In the genomic region with DNA sequence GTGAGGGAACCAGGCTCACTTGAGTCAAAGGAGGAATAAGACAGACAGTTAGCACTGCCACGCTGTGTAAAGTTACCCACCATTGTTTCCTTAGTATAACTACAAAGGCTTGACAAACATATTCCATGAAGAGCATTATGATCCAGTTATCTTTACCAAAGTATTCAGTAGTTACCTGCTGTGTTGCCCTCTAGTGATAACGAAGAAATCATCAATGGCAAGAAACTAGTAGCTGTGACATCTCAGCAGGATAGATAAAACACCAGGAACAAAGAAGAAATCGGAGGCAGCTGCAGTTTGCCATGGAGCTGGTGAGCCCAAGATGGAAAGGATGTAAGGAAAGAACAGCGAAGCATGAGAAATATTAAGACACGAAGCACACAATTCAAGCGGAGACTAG, we compare ENCODE assay signal across 26 cellular contexts.
"Had no signal": no experiment of that assay in that cellular context is flagged by ENCODE, and none has a peak within 500 bp of the region (broad histone marks: within the 10 kb centered on the region; RNA-seq: fewer than 3 reads in every experiment).

No MANE protein-coding gene starts in this region.

- H3K4me3 ChIP-seq: colonic mucosa, esophagus squamous epithelium, gastrocnemius medialis, heart right ventricle, left lung, lower lobe of right lung had no signal

- DNase-seq: colonic mucosa; cortex of kidney; effector CD8-positive, alpha-beta T cell; effector memory CD8-positive, alpha-beta T cell; endodermal cell; erythroblast; esophagus squamous epithelium; foreskin fibroblast; foreskin melanocyte; gastrocnemius medialis; glutamatergic neuron; head of caudate nucleus; heart right ventricle; hippocampal formation; left cardiac atrium; left lung; left ventricle myocardium superior; lower lobe of right lung; mesenchymal stem cell; midbrain had no signal

- H3K27ac Mint-ChIP-seq: dendritic cell treated with granulocyte-macrophage colony-stimulating factor and Interleukin-4, amounts not matched to agents 40 ng/mL and 50 ng/mL, for 4 days; effector memory CD8-positive, alpha-beta T cell; endodermal cell had no signal

- H3K4me3 Mint-ChIP-seq: dendritic cell treated with granulocyte-macrophage colony-stimulating factor and Interleukin-4, amounts not matched to agents 40 ng/mL and 50 ng/mL, for 4 days; effector memory CD8-positive, alpha-beta T cell; endodermal cell had no signal

- H3K27me3 Mint-ChIP-seq: dendritic cell treated with granulocyte-macrophage colony-stimulating factor and Interleukin-4, amounts not matched to agents 40 ng/mL and 50 ng/mL, for 4 days; effector memory CD8-positive, alpha-beta T cell had no signal

- H3K27ac ChIP-seq: colonic mucosa, epithelial cell of prostate, esophagus squamous epithelium, gastrocnemius medialis, heart right ventricle, left lung, lower lobe of right lung had no signal

- H3K27me3 ChIP-seq: colonic mucosa, esophagus squamous epithelium, gastrocnemius medialis, heart right ventricle, left lung had no signal

- H3K9me3 ChIP-seq: colonic mucosa, esophagus squamous epithelium, gastrocnemius medialis, heart right ventricle, left lung, lower lobe of right lung had no signal

- H3K9me3 Mint-ChIP-seq: dendritic cell treated with granulocyte-macrophage colony-stimulating factor and Interleukin-4, amounts not matched to agents 40 ng/mL and 50 ng/mL, for 4 days; effector memory CD8-positive, alpha-beta T cell; endodermal cell had no signal

- ATAC-seq: effector memory CD8-positive, alpha-beta T cell; esophagus mucosa; gastrocnemius medialis; heart right ventricle; left cardiac atrium; left lung; left ventricle myocardium superior; lower lobe of right lung had no signal

- H3K4me1 ChIP-seq: colonic mucosa, esophagus squamous epithelium, gastrocnemius medialis, heart right ventricle, left lung, lower lobe of right lung had no signal

- FAIRE-seq: endometrium, islet of Langerhans, keratinocyte had no signal

- H3K36me3 ChIP-seq: colonic mucosa, esophagus squamous epithelium, gastrocnemius medialis, heart right ventricle, left lung, lower lobe of right lung had no signal
